ENCODE assay signal across 8 cellular contexts in genomic region chr4:987689-988513, GRCh38. TPM values are rescaled to one million over a fixed set of nuclear protein-coding genes. Genes with fewer than 3 reads are reported as not detected.
DNase-seq lines count a peak whose midpoint lies in the region; ATAC-seq, FAIRE-seq and TF ChIP-seq lines count a peak whose summit lies in the region.

No MANE protein-coding gene starts in this region.

- no peak for TF ChIP-seq RAD21 in H1 (IDR thresholded peaks at IDR 0.05 in 1 of 2, conservative IDR thresholded peaks at IDR 0.05 in 1 of 2; ENCODE audit: low read depth in 2 of 2, low read length in 2 of 2)

- 0 out of 2 replicates have a peak overlapping the region, but pooled peaks have one; percentile 6 for H2AK5ac ChIP-seq in H1 (ENCODE audit: low read depth, low read length)

- H3K36me3 ChIP-seq in BLaER1, result peaks cover 33% of the 10 kb centered on the region; the same call in 1 of the 2 replicates
- H3K36me3 ChIP-seq in OCI-LY1 (ENCODE audit: insufficient read depth, low read length), result no peaks in the 10 kb centered on the region
- H3K36me3 ChIP-seq in H1 (ENCODE audit: control insufficient read depth in 2 of 4, insufficient read depth in 4 of 4, low read length in 3 of 4), result no peaks in the 10 kb centered on the region; a peak in 1 of 8 replicates

- no peak overlapping the region for H3K56ac ChIP-seq in H1 (replicated peaks; ENCODE audit: insufficient read length, low read depth, low read length)

- POLR2A ChIA-PET in H1 (lab: Charles Lee; ENCODE audit: partially characterized antibody), result interaction anchor here (0.7 to 0.9 kb wide), 2 partner anchors 46 to 60 kb away, joined by 3 read pairs; no protein-coding TSS in a partner anchor

- peak overlapping the region; percentile 83 for H3K9ac ChIP-seq in BLaER1
- peak overlapping the region; percentile 56; the same call in 1 of the 2 replicates for H3K9ac ChIP-seq in OCI-LY1 (ENCODE audit: low read length)
- H3K9ac ChIP-seq in H1 (replicated peaks in 1 of 4; ENCODE audit: extremely low read depth in 1 of 4, low read depth in 3 of 4, low read length in 3 of 4), result no peak overlapping the region

- ATAC-seq in HG03196 (IDR thresholded peaks at IDR 0.05; ENCODE audit: unreplicated experiment) (no peak), HG03521 (IDR thresholded peaks at IDR 0.05; ENCODE audit: unreplicated experiment) (no peak)

- no peak overlapping the region; the same call in 1 of the 2 replicates for H3K18ac ChIP-seq in H1 (ENCODE audit: extremely low read depth, low read length)

- H3K27me3 Mint-ChIP-seq in neural crest cell (ENCODE audit: low read depth), result no peaks in the 10 kb centered on the region

- no peak overlapping the region for H2BK5ac ChIP-seq in H1 (ENCODE audit: low read depth, low read length)

- WGBS in H1 (ENCODE audit: extremely low coverage in 1 of 2, insufficient coverage in 1 of 2, insufficient read length in 1 of 2, insufficient replicate concordance in 2 of 2, low coverage in 1 of 2, low lambda C conversion rate in 2 of 2, missing lambda C conversion rate in 1 of 2), 2 experiments, result 81% methylated on average over 33 of the region's 36 CpGs; no CpG with 5 or more reads in 1 of the 2 experiments

- no peak overlapping the region for H2BK120ac ChIP-seq in H1 (replicated peaks; ENCODE audit: low read depth, low read length)

- H3K4me3 ChIP-seq in BLaER1 (peak overlapping the region; percentile 78), OCI-LY1 (ENCODE audit: low read depth, low read length, poor library complexity, severe bottlenecking) (peak overlapping the region; percentile 62), H1 (ENCODE audit: extremely low read depth in 1 of 4, insufficient read depth in 2 of 4, low read depth in 3 of 4, low read length in 4 of 4) (peak overlapping the region in 2 of 4 experiments; percentile 50 to 65; a peak in 3 of 8 replicates)

- TF ChIP-seq EP300 in H1 (IDR thresholded peaks at IDR 0.05; ENCODE audit: borderline replicate concordance in 1 of 2, low read depth in 2 of 2, low read length in 2 of 2), result no peak

- no peak overlapping the region for H4K91ac ChIP-seq in H1 (replicated peaks; ENCODE audit: insufficient read length, low read length)

- H4K8ac ChIP-seq in H1 (ENCODE audit: extremely low read depth, insufficient read depth, low read length), result peak overlapping the region; percentile 28; the same call in 1 of the 2 replicates

- TF ChIP-seq CTCF in OCI-LY1 (IDR thresholded peaks at IDR 0.05; ENCODE audit: low read length) (no peak), H1 (IDR thresholded peaks at IDR 0.05; ENCODE audit: control extremely low read depth in 1 of 3, insufficient read depth in 1 of 3, low read depth in 1 of 3, low read length in 3 of 3) (no peak), neural crest cell (conservative IDR thresholded peaks at IDR 0.05) (no peak)

- H3K27ac ChIP-seq in BLaER1, result no peak overlapping the region
- no peak overlapping the region for H3K27ac ChIP-seq in OCI-LY1 (ENCODE audit: low read depth, low read length, poor library complexity, severe bottlenecking)
- no peak overlapping the region for H3K27ac ChIP-seq in H1 (ENCODE audit: low read depth, low read length)

- no peak for TF ChIP-seq POLR2A in H1 (IDR thresholded peaks at IDR 0.05; ENCODE audit: control extremely low read depth in 1 of 2, low read depth in 2 of 2, low read length in 2 of 2)

- H3K27ac Mint-ChIP-seq in neural crest cell (ENCODE audit: unreplicated experiment), result no peak overlapping the region

- no peak overlapping the region for H3K23ac ChIP-seq in H1 (ENCODE audit: insufficient read length)

- peaks cover 5% of the 10 kb centered on the region; the same call in 1 of the 2 replicates for H3K23me2 ChIP-seq in H1 (ENCODE audit: low read depth, low read length)

- H2BK15ac ChIP-seq in H1 (ENCODE audit: low read length), result no peak overlapping the region

- H3K27me3 ChIP-seq in BLaER1 (no peaks in the 10 kb centered on the region), OCI-LY1 (ENCODE audit: insufficient read depth, low read length) (no peaks in the 10 kb centered on the region), H1 (replicated peaks in 1 of 4; ENCODE audit: control insufficient read depth in 3 of 4, extremely low read depth in 1 of 4, insufficient read depth in 3 of 4, low read length in 3 of 4) (peaks cover 0 to 21% (median 14%) of the 10 kb centered on the region in 4 experiments; a peak in 6 of 7 replicates)

- H3K4ac ChIP-seq in H1 (replicated peaks; ENCODE audit: insufficient read length, low read depth, low read length), result no peak overlapping the region

- H2AFZ ChIP-seq in OCI-LY1 (ENCODE audit: low read length), result no peak overlapping the region
- H2AFZ ChIP-seq in H1 (ENCODE audit: low read length), result no peak overlapping the region

- H3K4me2 ChIP-seq in BLaER1, result peak overlapping the region; percentile 93
- peak overlapping the region; percentile 78 for H3K4me2 ChIP-seq in OCI-LY1 (ENCODE audit: low read length)
- H3K4me2 ChIP-seq in H1 (ENCODE audit: insufficient read depth in 1 of 2, low read depth in 2 of 2, low read length in 2 of 2), result peak overlapping the region; percentile 75 to 98

- no peaks in the 10 kb centered on the region for H3K36me3 Mint-ChIP-seq in neural crest cell (ENCODE audit: low read depth)

- no peak overlapping the region for H4K5ac ChIP-seq in H1 (ENCODE audit: insufficient read length, low read depth, low read length)

- peak overlapping the region; percentile 82 for H3K4me3 Mint-ChIP-seq in neural crest cell

- peaks cover 22% of the 10 kb centered on the region for H3K4me1 Mint-ChIP-seq in neural crest cell

- DNase-seq in H1 (ENCODE audit: low read depth in 1 of 2, low spot score in 2 of 2) (no peak), neural crest cell (ENCODE audit: low read depth, low spot score) (no peak), 8988T (no peak), NCI-H2227 treated with DMSO at 0.1 percent for 48 hours (lab: John Stamatoyannopoulos, UW) (no peak)

- FAIRE-seq in H1 (lab: Jason Lieb, UNC), result no peak

- no peak overlapping the region for H2BK12ac ChIP-seq in H1 (ENCODE audit: low read depth, low read length)

- H3K4me1 ChIP-seq in BLaER1 (peaks cover 42% of the 10 kb centered on the region), OCI-LY1 (ENCODE audit: insufficient read depth, low read length, severe bottlenecking) (peaks cover 29% of the 10 kb centered on the region), H1 (replicated peaks in 1 of 4; ENCODE audit: control insufficient read depth in 3 of 4, insufficient read depth in 4 of 4, low read length in 3 of 4) (peaks cover 0 to 3% (median 1%) of the 10 kb centered on the region in 4 experiments; a peak in 4 of 7 replicates)

- H3K9me3 Mint-ChIP-seq in neural crest cell, result no peaks in the 10 kb centered on the region

- no peaks in the 10 kb centered on the region for H3K79me1 ChIP-seq in H1 (ENCODE audit: low read depth, low read length)

- H4K20me1 ChIP-seq in BLaER1 (peaks cover 58% of the 10 kb centered on the region), OCI-LY1 (ENCODE audit: insufficient read depth, low read length) (no peaks in the 10 kb centered on the region), H1 (replicated peaks in 1 of 2; ENCODE audit: control insufficient read depth in 1 of 2, insufficient read depth in 2 of 2, low read length in 2 of 2) (peaks cover 2 to 6% of the 10 kb centered on the region in 2 experiments)

- no peaks in the 10 kb centered on the region for H3K79me2 ChIP-seq in OCI-LY1 (ENCODE audit: insufficient read depth, low read length)
- H3K79me2 ChIP-seq in H1 (ENCODE audit: control insufficient read depth in 1 of 2, insufficient read depth in 2 of 2, low read length in 2 of 2), result no peaks in the 10 kb centered on the region

- H3K9me3 ChIP-seq in BLaER1, result no peaks in the 10 kb centered on the region
- H3K9me3 ChIP-seq in OCI-LY1 (ENCODE audit: low read length), result no peaks in the 10 kb centered on the region
- H3K9me3 ChIP-seq in H1 (ENCODE audit: insufficient read depth in 2 of 2, low read depth in 1 of 2, low read length in 1 of 2), result no peaks in the 10 kb centered on the region

- no peak overlapping the region for H3K14ac ChIP-seq in H1 (ENCODE audit: insufficient read length)

- H3K9me2 ChIP-seq in OCI-LY1 (ENCODE audit: low read depth, low read length), result no peaks in the 10 kb centered on the region

- H2BK20ac ChIP-seq in H1 (ENCODE audit: low read length), result no peak overlapping the region

- H3F3A ChIP-seq in OCI-LY1 (ENCODE audit: insufficient read depth, low read length), result no peaks in the 10 kb centered on the region

- CTCF ChIA-PET in H1 (lab: Charles Lee; ENCODE audit: partially characterized antibody), result interaction anchor here (0.7 to 1.6 kb wide), 8 partner anchors 9 to 54 kb away, joined by 3 to 5 read pairs (median 4); no protein-coding TSS in a partner anchor

RNA-seq across cellular contexts. Expression of gene IDUA, which starts 1.1 kb away (rescaled TPM):
- 4.8 and 6.5 TPM in 2 replicates for total RNA-seq in H1 (2021; fragmentation: NEBNext Ultra II Directional; extraction: Animal tissue kit (Norgen Biotek cat#: 25700))
- 2.8 and 5.8 TPM in 2 replicates for polyA plus RNA-seq in H1 (2011; rRNA removed)
- 3.5 TPM for polyA plus RNA-seq in H1 (2011; cell fraction: cytosol; rRNA removed)
- 30.1 TPM for polyA plus RNA-seq in H1 (2011; cell fraction: nucleus; rRNA removed)
- 1.3 to 4.4 TPM (median 2.7 TPM) in 4 replicates for polyA plus RNA-seq in H1 (2012, experiment 1 of 2)
- polyA plus RNA-seq in H1 (2012, experiment 2 of 2), result 1.2 TPM
- 2.0 TPM for polyA plus RNA-seq in H1 (2013, experiment 1 of 2)
- polyA plus RNA-seq in H1 (2013, experiment 2 of 2), result 2.1 TPM
- 0.93 and 1.1 TPM in 2 replicates for polyA minus RNA-seq in H1 (2011; rRNA and poly(A)+ RNA removed)
- polyA minus RNA-seq in H1 (2011; cell fraction: cytosol; rRNA and poly(A)+ RNA removed), result 2.7 TPM
- polyA minus RNA-seq in H1 (2011; cell fraction: nucleus; rRNA and poly(A)+ RNA removed), result 8.1 TPM
- 16.4 and 18.0 TPM in 2 replicates for total RNA-seq in neural crest cell

RNA-seq across cellular contexts. Expression of gene SLC26A1, which starts 5.3 kb away (rescaled TPM):
- total RNA-seq in H1 (2021; fragmentation: NEBNext Ultra II Directional; extraction: Animal tissue kit (Norgen Biotek cat#: 25700)), result not detected in 2 replicates
- 0.11 and 0.14 TPM in 2 replicates for polyA plus RNA-seq in H1 (2011; rRNA removed)
- 0.10 TPM for polyA plus RNA-seq in H1 (2011; cell fraction: cytosol; rRNA removed)
- 0.57 TPM for polyA plus RNA-seq in H1 (2011; cell fraction: nucleus; rRNA removed)
- polyA plus RNA-seq in H1 (2012, experiment 1 of 2), result 0.20 to 0.67 TPM (median 0.33 TPM) in 4 replicates
- 0.08 TPM for polyA plus RNA-seq in H1 (2012, experiment 2 of 2)
- polyA plus RNA-seq in H1 (2013, experiment 1 of 2), result 0.14 TPM
- 0.06 TPM for polyA plus RNA-seq in H1 (2013, experiment 2 of 2)
- polyA minus RNA-seq in H1 (2011; rRNA and poly(A)+ RNA removed), result 0.07 and 0.09 TPM in 2 replicates
- polyA minus RNA-seq in H1 (2011; cell fraction: cytosol; rRNA and poly(A)+ RNA removed), result not detected
- 0.20 TPM for polyA minus RNA-seq in H1 (2011; cell fraction: nucleus; rRNA and poly(A)+ RNA removed)
- 0.27 and 0.84 TPM in 2 replicates for total RNA-seq in neural crest cell

RNA-seq across cellular contexts. Expression of gene DGKQ, which starts 14.5 kb away (rescaled TPM):
- 9.3 and 9.7 TPM in 2 replicates for total RNA-seq in H1 (2021; fragmentation: NEBNext Ultra II Directional; extraction: Animal tissue kit (Norgen Biotek cat#: 25700))
- polyA plus RNA-seq in H1 (2011; rRNA removed), result 7.3 and 14.5 TPM in 2 replicates
- 11.1 TPM for polyA plus RNA-seq in H1 (2011; cell fraction: cytosol; rRNA removed)
- 97.1 TPM for polyA plus RNA-seq in H1 (2011; cell fraction: nucleus; rRNA removed)
- 6.3 to 10.5 TPM (median 9.8 TPM) in 4 replicates for polyA plus RNA-seq in H1 (2012, experiment 1 of 2)
- polyA plus RNA-seq in H1 (2012, experiment 2 of 2), result 5.8 TPM
- 5.9 TPM for polyA plus RNA-seq in H1 (2013, experiment 1 of 2)
- 5.2 TPM for polyA plus RNA-seq in H1 (2013, experiment 2 of 2)
- 3.4 and 6.0 TPM in 2 replicates for polyA minus RNA-seq in H1 (2011; rRNA and poly(A)+ RNA removed)
- 10.1 TPM for polyA minus RNA-seq in H1 (2011; cell fraction: cytosol; rRNA and poly(A)+ RNA removed)
- 13.6 TPM for polyA minus RNA-seq in H1 (2011; cell fraction: nucleus; rRNA and poly(A)+ RNA removed)
- total RNA-seq in neural crest cell, result 15.0 and 15.7 TPM in 2 replicates

RNA-seq across cellular contexts. Expression of gene FGFRL1, which starts 23.5 kb away (rescaled TPM):
- 18.8 and 18.9 TPM in 2 replicates for total RNA-seq in H1 (2021; fragmentation: NEBNext Ultra II Directional; extraction: Animal tissue kit (Norgen Biotek cat#: 25700))
- polyA plus RNA-seq in H1 (2011; rRNA removed), result 34.6 and 38.9 TPM in 2 replicates
- polyA plus RNA-seq in H1 (2011; cell fraction: cytosol; rRNA removed), result 27.7 TPM
- 30.1 TPM for polyA plus RNA-seq in H1 (2011; cell fraction: nucleus; rRNA removed)
- 12.6 to 21.8 TPM (median 19.7 TPM) in 4 replicates for polyA plus RNA-seq in H1 (2012, experiment 1 of 2)
- 15.6 TPM for polyA plus RNA-seq in H1 (2012, experiment 2 of 2)
- polyA plus RNA-seq in H1 (2013, experiment 1 of 2), result 21.1 TPM
- 22.9 TPM for polyA plus RNA-seq in H1 (2013, experiment 2 of 2)
- 72.8 and 101 TPM in 2 replicates for polyA minus RNA-seq in H1 (2011; rRNA and poly(A)+ RNA removed)
- 20.7 TPM for polyA minus RNA-seq in H1 (2011; cell fraction: cytosol; rRNA and poly(A)+ RNA removed)
- polyA minus RNA-seq in H1 (2011; cell fraction: nucleus; rRNA and poly(A)+ RNA removed), result 22.0 TPM
- total RNA-seq in neural crest cell, result 54.9 and 58.8 TPM in 2 replicates

RNA-seq across cellular contexts. Expression of gene TMEM175, which starts 55.6 kb away (rescaled TPM):
- total RNA-seq in H1 (2021; fragmentation: NEBNext Ultra II Directional; extraction: Animal tissue kit (Norgen Biotek cat#: 25700)), result 3.0 and 4.9 TPM in 2 replicates
- polyA plus RNA-seq in H1 (2011; rRNA removed), result 20.7 and 32.8 TPM in 2 replicates
- 11.2 TPM for polyA plus RNA-seq in H1 (2011; cell fraction: cytosol; rRNA removed)
- polyA plus RNA-seq in H1 (2011; cell fraction: nucleus; rRNA removed), result 61.6 TPM
- 8.2 to 12.3 TPM (median 8.4 TPM) in 4 replicates for polyA plus RNA-seq in H1 (2012, experiment 1 of 2)
- polyA plus RNA-seq in H1 (2012, experiment 2 of 2), result 7.1 TPM
- polyA plus RNA-seq in H1 (2013, experiment 1 of 2), result 9.2 TPM
- polyA plus RNA-seq in H1 (2013, experiment 2 of 2), result 5.8 TPM
- polyA minus RNA-seq in H1 (2011; rRNA and poly(A)+ RNA removed), result 6.3 and 7.5 TPM in 2 replicates
- 2.9 TPM for polyA minus RNA-seq in H1 (2011; cell fraction: cytosol; rRNA and poly(A)+ RNA removed)
- 7.2 TPM for polyA minus RNA-seq in H1 (2011; cell fraction: nucleus; rRNA and poly(A)+ RNA removed)
- total RNA-seq in neural crest cell, result 15.2 and 22.1 TPM in 2 replicates

Comparison
In these comparisons a context has a peak if more than half of its experiments do, and no peak if none do; other contexts are left out.
1. H3K9ac ChIP-seq: peak in BLaER1 (single experiment) and OCI-LY1 (single experiment); none in H1 (0 of 4).
2. Peak in every context shown above with its lines, with median percentiles within 50 percentile points of each other: H3K4me2 ChIP-seq.